1 cellular context compared by ENCODE assay signal in the genomic region with DNA sequence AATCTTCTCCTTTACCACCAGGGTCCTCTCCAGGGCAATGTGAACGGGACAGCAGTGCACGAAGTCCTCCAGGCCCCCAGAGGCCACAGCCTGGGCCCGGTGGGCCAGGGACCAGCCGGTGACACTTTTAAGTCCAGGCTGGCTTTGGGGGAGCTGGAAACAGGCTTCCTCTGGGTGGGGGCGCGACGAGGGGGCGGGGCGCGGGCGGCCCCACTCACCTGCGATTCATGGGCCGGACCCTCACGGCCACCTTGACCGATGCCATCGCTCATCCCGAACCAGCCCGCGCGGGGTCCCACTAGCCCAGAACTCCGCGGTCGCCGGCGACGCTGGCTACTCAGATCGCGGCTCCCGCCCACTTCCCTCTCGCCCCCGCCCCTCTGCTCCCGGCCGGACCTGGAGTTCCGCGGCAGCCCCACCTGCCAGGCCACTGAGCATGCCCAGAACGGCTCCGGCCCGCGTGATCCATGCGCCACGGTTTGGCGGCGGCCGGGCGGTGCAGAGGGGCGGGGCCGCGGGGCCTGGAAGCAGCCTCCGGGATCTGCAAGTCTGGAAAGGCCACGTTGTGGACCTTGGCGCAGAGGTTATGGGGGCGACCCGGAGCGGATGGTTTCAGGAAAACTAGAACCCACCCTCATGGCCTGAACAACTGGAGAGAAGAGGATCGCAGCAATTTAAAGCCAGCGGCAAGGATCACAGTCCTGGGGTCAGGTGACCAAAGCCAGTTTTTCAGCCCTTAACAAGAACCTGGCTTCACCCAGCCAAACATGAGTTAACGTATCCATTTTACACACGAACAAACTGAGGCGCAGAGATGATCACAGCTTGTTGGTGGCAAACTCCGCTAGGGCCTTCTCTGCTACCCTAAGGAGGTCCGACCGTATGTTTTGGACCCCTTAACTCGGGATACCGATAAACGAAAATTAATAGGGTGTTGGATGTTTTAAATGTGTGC.
TF ChIP-seq lines count a peak whose summit lies in the region.

A gene with protein sequence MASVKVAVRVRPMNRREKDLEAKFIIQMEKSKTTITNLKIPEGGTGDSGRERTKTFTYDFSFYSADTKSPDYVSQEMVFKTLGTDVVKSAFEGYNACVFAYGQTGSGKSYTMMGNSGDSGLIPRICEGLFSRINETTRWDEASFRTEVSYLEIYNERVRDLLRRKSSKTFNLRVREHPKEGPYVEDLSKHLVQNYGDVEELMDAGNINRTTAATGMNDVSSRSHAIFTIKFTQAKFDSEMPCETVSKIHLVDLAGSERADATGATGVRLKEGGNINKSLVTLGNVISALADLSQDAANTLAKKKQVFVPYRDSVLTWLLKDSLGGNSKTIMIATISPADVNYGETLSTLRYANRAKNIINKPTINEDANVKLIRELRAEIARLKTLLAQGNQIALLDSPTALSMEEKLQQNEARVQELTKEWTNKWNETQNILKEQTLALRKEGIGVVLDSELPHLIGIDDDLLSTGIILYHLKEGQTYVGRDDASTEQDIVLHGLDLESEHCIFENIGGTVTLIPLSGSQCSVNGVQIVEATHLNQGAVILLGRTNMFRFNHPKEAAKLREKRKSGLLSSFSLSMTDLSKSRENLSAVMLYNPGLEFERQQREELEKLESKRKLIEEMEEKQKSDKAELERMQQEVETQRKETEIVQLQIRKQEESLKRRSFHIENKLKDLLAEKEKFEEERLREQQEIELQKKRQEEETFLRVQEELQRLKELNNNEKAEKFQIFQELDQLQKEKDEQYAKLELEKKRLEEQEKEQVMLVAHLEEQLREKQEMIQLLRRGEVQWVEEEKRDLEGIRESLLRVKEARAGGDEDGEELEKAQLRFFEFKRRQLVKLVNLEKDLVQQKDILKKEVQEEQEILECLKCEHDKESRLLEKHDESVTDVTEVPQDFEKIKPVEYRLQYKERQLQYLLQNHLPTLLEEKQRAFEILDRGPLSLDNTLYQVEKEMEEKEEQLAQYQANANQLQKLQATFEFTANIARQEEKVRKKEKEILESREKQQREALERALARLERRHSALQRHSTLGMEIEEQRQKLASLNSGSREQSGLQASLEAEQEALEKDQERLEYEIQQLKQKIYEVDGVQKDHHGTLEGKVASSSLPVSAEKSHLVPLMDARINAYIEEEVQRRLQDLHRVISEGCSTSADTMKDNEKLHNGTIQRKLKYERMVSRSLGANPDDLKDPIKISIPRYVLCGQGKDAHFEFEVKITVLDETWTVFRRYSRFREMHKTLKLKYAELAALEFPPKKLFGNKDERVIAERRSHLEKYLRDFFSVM (N-terminal part only) (minus strand): TSS at position 438 of the 955 bp plus-strand sequence. CDS start 173 bp downstream, at position 265.

TF ChIP-seq in HepG2, 621 proteins besides CTCF, POLR2A, EP300 and RAD21 (continued from another document and continues in another):
- peak; percentile 98 for TF ChIP-seq CBX1 (IDR thresholded peaks at IDR 0.05; ENCODE audit: low read depth)
- peak; percentile 92 for TF ChIP-seq ELF3 (CRISPR knock-in tag; IDR thresholded peaks at IDR 0.05)
- peak; percentile 98 for TF ChIP-seq ZBTB38 (CRISPR knock-in tag; IDR thresholded peaks at IDR 0.05)
- peak; percentile 97 for TF ChIP-seq KDM5B (CRISPR knock-in tag; IDR thresholded peaks at IDR 0.05; ENCODE audit: borderline replicate concordance)
- TF ChIP-seq RFXAP (CRISPR knock-in tag; IDR thresholded peaks at IDR 0.05; ENCODE audit: borderline replicate concordance) = peak; percentile 81
- TF ChIP-seq NPAS2 (CRISPR knock-in tag; IDR thresholded peaks at IDR 0.05; ENCODE audit: borderline replicate concordance) = no peak
- TF ChIP-seq, protein P1, sequence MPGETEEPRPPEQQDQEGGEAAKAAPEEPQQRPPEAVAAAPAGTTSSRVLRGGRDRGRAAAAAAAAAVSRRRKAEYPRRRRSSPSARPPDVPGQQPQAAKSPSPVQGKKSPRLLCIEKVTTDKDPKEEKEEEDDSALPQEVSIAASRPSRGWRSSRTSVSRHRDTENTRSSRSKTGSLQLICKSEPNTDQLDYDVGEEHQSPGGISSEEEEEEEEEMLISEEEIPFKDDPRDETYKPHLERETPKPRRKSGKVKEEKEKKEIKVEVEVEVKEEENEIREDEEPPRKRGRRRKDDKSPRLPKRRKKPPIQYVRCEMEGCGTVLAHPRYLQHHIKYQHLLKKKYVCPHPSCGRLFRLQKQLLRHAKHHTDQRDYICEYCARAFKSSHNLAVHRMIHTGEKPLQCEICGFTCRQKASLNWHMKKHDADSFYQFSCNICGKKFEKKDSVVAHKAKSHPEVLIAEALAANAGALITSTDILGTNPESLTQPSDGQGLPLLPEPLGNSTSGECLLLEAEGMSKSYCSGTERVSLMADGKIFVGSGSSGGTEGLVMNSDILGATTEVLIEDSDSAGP (CRISPR knock-in tag; IDR thresholded peaks at IDR 0.05; ENCODE audit: borderline replicate concordance) = peak; percentile 92
- peak; percentile 95 for TF ChIP-seq ETV6 (CRISPR knock-in tag; conservative IDR thresholded peaks at IDR 0.05)
- TF ChIP-seq MYC (CRISPR knock-in tag; IDR thresholded peaks at IDR 0.05; ENCODE audit: borderline replicate concordance) = peak; percentile 99
- peak; percentile 99 for TF ChIP-seq HDAC1 (CRISPR knock-in tag; IDR thresholded peaks at IDR 0.05)
- TF ChIP-seq, protein P2, sequence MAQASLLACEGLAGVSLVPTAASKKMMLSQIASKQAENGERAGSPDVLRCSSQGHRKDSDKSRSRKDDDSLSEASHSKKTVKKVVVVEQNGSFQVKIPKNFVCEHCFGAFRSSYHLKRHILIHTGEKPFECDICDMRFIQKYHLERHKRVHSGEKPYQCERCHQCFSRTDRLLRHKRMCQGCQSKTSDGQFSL (CRISPR knock-in tag; IDR thresholded peaks at IDR 0.05) = 0 out of 2 replicates have a peak, but pooled peaks have one; percentile 11
- TF ChIP-seq, protein P3, sequence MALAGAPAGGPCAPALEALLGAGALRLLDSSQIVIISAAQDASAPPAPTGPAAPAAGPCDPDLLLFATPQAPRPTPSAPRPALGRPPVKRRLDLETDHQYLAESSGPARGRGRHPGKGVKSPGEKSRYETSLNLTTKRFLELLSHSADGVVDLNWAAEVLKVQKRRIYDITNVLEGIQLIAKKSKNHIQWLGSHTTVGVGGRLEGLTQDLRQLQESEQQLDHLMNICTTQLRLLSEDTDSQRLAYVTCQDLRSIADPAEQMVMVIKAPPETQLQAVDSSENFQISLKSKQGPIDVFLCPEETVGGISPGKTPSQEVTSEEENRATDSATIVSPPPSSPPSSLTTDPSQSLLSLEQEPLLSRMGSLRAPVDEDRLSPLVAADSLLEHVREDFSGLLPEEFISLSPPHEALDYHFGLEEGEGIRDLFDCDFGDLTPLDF (CRISPR knock-in tag; IDR thresholded peaks at IDR 0.05) = peak; percentile 89; the same call in 1 of the 2 replicates
- 0 out of 2 replicates have a peak, but pooled peaks have one; percentile 64 for TF ChIP-seq ZNF234 (CRISPR knock-in tag; conservative IDR thresholded peaks at IDR 0.05)
- peak; percentile 78; the same call in 1 of the 2 replicates for TF ChIP-seq ARID2 (CRISPR knock-in tag; IDR thresholded peaks at IDR 0.05; ENCODE audit: borderline replicate concordance)
- TF ChIP-seq PRMT3 (CRISPR knock-in tag; IDR thresholded peaks at IDR 0.05; ENCODE audit: borderline replicate concordance, low read depth) = no peak; the same call in 1 of the 2 replicates
- TF ChIP-seq PLRG1 (conservative IDR thresholded peaks at IDR 0.05) = no peak
- TF ChIP-seq RCOR2 (CRISPR knock-in tag; IDR thresholded peaks at IDR 0.05) = peak; percentile 99
- TF ChIP-seq ZFP90 (CRISPR knock-in tag; IDR thresholded peaks at IDR 0.05; ENCODE audit: borderline replicate concordance) = peak; percentile 96
- no peak for TF ChIP-seq JARID2 (CRISPR knock-in tag; IDR thresholded peaks at IDR 0.05; ENCODE audit: insufficient replicate concordance)
- TF ChIP-seq HHEX (CRISPR knock-in tag; IDR thresholded peaks at IDR 0.05) = no peak
- TF ChIP-seq, protein P4, sequence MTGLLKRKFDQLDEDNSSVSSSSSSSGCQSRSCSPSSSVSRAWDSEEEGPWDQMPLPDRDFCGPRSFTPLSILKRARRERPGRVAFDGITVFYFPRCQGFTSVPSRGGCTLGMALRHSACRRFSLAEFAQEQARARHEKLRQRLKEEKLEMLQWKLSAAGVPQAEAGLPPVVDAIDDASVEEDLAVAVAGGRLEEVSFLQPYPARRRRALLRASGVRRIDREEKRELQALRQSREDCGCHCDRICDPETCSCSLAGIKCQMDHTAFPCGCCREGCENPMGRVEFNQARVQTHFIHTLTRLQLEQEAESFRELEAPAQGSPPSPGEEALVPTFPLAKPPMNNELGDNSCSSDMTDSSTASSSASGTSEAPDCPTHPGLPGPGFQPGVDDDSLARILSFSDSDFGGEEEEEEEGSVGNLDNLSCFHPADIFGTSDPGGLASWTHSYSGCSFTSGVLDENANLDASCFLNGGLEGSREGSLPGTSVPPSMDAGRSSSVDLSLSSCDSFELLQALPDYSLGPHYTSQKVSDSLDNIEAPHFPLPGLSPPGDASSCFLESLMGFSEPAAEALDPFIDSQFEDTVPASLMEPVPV (CRISPR knock-in tag; IDR thresholded peaks at IDR 0.05) = peak; percentile 92
- peak; percentile 80; the same call in 1 of the 2 replicates for TF ChIP-seq ZNF354B (CRISPR knock-in tag; IDR thresholded peaks at IDR 0.05)
- TF ChIP-seq ZNF660 (CRISPR knock-in tag; IDR thresholded peaks at IDR 0.05; ENCODE audit: borderline replicate concordance, low read depth) = no peak
- TF ChIP-seq IRX3 (CRISPR knock-in tag; IDR thresholded peaks at IDR 0.05; ENCODE audit: borderline replicate concordance, low read depth) = peak; percentile 95; the same call in 1 of the 2 replicates
- TF ChIP-seq ZNF678 (CRISPR knock-in tag; IDR thresholded peaks at IDR 0.05) = peak; percentile 89; the same call in 1 of the 2 replicates
- TF ChIP-seq MTA3 (CRISPR knock-in tag; IDR thresholded peaks at IDR 0.05) = no peak
- TF ChIP-seq ZNF619 (CRISPR knock-in tag; IDR thresholded peaks at IDR 0.05) = peak; percentile 97; the same call in 1 of the 2 replicates
- peak; percentile 76 for TF ChIP-seq MEIS2 (CRISPR knock-in tag; IDR thresholded peaks at IDR 0.05)
- TF ChIP-seq, protein P5, sequence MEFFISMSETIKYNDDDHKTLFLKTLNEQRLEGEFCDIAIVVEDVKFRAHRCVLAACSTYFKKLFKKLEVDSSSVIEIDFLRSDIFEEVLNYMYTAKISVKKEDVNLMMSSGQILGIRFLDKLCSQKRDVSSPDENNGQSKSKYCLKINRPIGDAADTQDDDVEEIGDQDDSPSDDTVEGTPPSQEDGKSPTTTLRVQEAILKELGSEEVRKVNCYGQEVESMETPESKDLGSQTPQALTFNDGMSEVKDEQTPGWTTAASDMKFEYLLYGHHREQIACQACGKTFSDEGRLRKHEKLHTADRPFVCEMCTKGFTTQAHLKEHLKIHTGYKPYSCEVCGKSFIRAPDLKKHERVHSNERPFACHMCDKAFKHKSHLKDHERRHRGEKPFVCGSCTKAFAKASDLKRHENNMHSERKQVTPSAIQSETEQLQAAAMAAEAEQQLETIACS (CRISPR knock-in tag; IDR thresholded peaks at IDR 0.05) = peak; percentile 38; the same call in 1 of the 2 replicates
- TF ChIP-seq ERF (CRISPR knock-in tag; IDR thresholded peaks at IDR 0.05) = peak; percentile 98
- TF ChIP-seq ETV5 (CRISPR knock-in tag; IDR thresholded peaks at IDR 0.05; ENCODE audit: borderline replicate concordance) = peak; percentile 68
- peak; percentile 78 for TF ChIP-seq JUND (CRISPR knock-in tag; IDR thresholded peaks at IDR 0.05)
- TF ChIP-seq TCF7 (IDR thresholded peaks at IDR 0.05; ENCODE audit: low read depth) = no peak
- 0 out of 2 replicates have a peak, but pooled peaks have one; percentile 26 for TF ChIP-seq ZC3H4 (CRISPR knock-in tag; IDR thresholded peaks at IDR 0.05; ENCODE audit: borderline replicate concordance)
- TF ChIP-seq, protein P6, sequence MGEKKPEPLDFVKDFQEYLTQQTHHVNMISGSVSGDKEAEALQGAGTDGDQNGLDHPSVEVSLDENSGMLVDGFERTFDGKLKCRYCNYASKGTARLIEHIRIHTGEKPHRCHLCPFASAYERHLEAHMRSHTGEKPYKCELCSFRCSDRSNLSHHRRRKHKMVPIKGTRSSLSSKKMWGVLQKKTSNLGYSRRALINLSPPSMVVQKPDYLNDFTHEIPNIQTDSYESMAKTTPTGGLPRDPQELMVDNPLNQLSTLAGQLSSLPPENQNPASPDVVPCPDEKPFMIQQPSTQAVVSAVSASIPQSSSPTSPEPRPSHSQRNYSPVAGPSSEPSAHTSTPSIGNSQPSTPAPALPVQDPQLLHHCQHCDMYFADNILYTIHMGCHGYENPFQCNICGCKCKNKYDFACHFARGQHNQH (CRISPR knock-in tag; IDR thresholded peaks at IDR 0.05) = peak; percentile 94
- peak; percentile 95 for TF ChIP-seq KAT8 (CRISPR knock-in tag; IDR thresholded peaks at IDR 0.05)
- TF ChIP-seq KLF16 (CRISPR knock-in tag; IDR thresholded peaks at IDR 0.05) = peak in 1 of 2 experiments; percentile 99; a peak in 2 of 4 replicates
- TF ChIP-seq, protein P7, sequence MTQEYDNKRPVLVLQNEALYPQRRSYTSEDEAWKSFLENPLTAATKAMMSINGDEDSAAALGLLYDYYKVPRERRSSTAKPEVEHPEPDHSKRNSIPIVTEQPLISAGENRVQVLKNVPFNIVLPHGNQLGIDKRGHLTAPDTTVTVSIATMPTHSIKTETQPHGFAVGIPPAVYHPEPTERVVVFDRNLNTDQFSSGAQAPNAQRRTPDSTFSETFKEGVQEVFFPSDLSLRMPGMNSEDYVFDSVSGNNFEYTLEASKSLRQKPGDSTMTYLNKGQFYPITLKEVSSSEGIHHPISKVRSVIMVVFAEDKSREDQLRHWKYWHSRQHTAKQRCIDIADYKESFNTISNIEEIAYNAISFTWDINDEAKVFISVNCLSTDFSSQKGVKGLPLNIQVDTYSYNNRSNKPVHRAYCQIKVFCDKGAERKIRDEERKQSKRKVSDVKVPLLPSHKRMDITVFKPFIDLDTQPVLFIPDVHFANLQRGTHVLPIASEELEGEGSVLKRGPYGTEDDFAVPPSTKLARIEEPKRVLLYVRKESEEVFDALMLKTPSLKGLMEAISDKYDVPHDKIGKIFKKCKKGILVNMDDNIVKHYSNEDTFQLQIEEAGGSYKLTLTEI (CRISPR knock-in tag; conservative IDR thresholded peaks at IDR 0.05) = no peak
- TF ChIP-seq, protein P8, sequence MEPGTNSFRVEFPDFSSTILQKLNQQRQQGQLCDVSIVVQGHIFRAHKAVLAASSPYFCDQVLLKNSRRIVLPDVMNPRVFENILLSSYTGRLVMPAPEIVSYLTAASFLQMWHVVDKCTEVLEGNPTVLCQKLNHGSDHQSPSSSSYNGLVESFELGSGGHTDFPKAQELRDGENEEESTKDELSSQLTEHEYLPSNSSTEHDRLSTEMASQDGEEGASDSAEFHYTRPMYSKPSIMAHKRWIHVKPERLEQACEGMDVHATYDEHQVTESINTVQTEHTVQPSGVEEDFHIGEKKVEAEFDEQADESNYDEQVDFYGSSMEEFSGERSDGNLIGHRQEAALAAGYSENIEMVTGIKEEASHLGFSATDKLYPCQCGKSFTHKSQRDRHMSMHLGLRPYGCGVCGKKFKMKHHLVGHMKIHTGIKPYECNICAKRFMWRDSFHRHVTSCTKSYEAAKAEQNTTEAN (CRISPR knock-in tag; conservative IDR thresholded peaks at IDR 0.05) = peak; percentile 71; the same call in 1 of the 2 replicates
- TF ChIP-seq ZNF879 (CRISPR knock-in tag; IDR thresholded peaks at IDR 0.05) = 0 out of 2 replicates have a peak, but pooled peaks have one; percentile 80
- TF ChIP-seq, protein P9, sequence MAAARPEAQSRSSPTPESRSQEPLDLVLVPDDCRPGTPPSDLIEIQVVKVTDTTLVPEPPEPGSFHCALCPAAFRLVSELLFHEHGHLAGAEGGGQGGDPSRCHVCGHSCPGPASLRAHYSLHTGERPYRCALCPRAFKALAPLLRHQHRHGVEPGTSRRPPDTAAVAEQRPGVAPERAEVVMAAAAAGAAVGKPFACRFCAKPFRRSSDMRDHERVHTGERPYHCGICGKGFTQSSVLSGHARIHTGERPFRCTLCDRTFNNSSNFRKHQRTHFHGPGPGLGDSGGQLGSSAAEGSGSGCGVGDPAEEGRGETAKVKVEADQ (CRISPR knock-in tag; IDR thresholded peaks at IDR 0.05; ENCODE audit: borderline replicate concordance) = peak; percentile 52; the same call in 1 of the 2 replicates
